Comparison of ENCODE assay signal across 1 cellular context in genomic region chr22:41561335-41561734, GRCh38.
TF ChIP-seq lines count a peak whose summit lies in the region.

No MANE protein-coding gene starts in this region.

TF ChIP-seq in HEK293, 187 proteins besides CTCF, POLR2A, EP300 and RAD21 (continued from another document):
- TF ChIP-seq ZNF701 (tag by site-specific recombination; IDR thresholded peaks at IDR 0.05) (no peak), ZNF146 (tag by site-specific recombination; IDR thresholded peaks at IDR 0.05) (no peak)
